13 cellular contexts compared by ENCODE assay signal in genomic region chr3:52483081-52483480, GRCh38. TPM values are rescaled to one million over a fixed set of nuclear protein-coding genes. Genes with fewer than 3 reads are reported as not detected.
DNase-seq lines count a peak whose midpoint lies in the region; ATAC-seq, FAIRE-seq and TF ChIP-seq lines count a peak whose summit lies in the region.
"Had no signal": no experiment of that assay in that cellular context is flagged by ENCODE, and none has a peak within 500 bp of the region (broad histone marks: within the 10 kb centered on the region; RNA-seq: fewer than 3 reads in every experiment).

No MANE protein-coding gene starts in this region.

- H4K20me1 ChIP-seq in SK-N-SH (ENCODE audit: insufficient read depth) (no peaks in the 10 kb centered on the region), H1 (replicated peaks in 1 of 2; ENCODE audit: control insufficient read depth in 1 of 2, insufficient read depth in 2 of 2, low read length in 2 of 2) (peaks cover 0 to 18% of the 10 kb centered on the region in 2 experiments)

- H3K4me3 ChIP-seq in SK-N-SH (ENCODE audit: low read depth in 2 of 2, low read length in 1 of 2) (no peak overlapping the region), H1 (ENCODE audit: extremely low read depth in 1 of 4, insufficient read depth in 2 of 4, low read depth in 3 of 4, low read length in 4 of 4) (no peak overlapping the region), mesodermal cell (ENCODE audit: extremely low read depth, insufficient read depth, low read length, poor library complexity, severe bottlenecking) (no peak overlapping the region), tibial nerve (no peak overlapping the region)

- H3K27me3 ChIP-seq in SK-N-SH (ENCODE audit: insufficient read depth) (no peaks in the 10 kb centered on the region), H1 (replicated peaks in 1 of 4; ENCODE audit: control insufficient read depth in 3 of 4, extremely low read depth in 1 of 4, insufficient read depth in 3 of 4, low read length in 3 of 4) (no peaks in the 10 kb centered on the region), tibial nerve (no peaks in the 10 kb centered on the region)

- H3K9me3 ChIP-seq in SK-N-SH (no peaks in the 10 kb centered on the region), H1 (ENCODE audit: insufficient read depth in 2 of 2, low read depth in 1 of 2, low read length in 1 of 2) (no peaks in the 10 kb centered on the region), mesodermal cell (ENCODE audit: control insufficient read depth, low read length) (no peaks in the 10 kb centered on the region), tibial nerve (no peaks in the 10 kb centered on the region)

- no peaks in the 10 kb centered on the region for H3K9me2 ChIP-seq in SK-N-SH

- H3K23me2 ChIP-seq in H1 (ENCODE audit: low read depth, low read length): no peaks in the 10 kb centered on the region

- no peak overlapping the region; the same call in 1 of the 2 replicates for H3K4me2 ChIP-seq in SK-N-SH
- H3K4me2 ChIP-seq in H1 (ENCODE audit: insufficient read depth in 1 of 2, low read depth in 2 of 2, low read length in 2 of 2): no peak overlapping the region

- H3K18ac ChIP-seq in H1 (ENCODE audit: extremely low read depth, low read length): no peak overlapping the region

- TF ChIP-seq POLR2A in H1 (IDR thresholded peaks at IDR 0.05; ENCODE audit: control extremely low read depth in 1 of 2, low read depth in 2 of 2, low read length in 2 of 2) (no peak), tibial nerve (IDR thresholded peaks at IDR 0.05) (no peak)

- H3K14ac ChIP-seq in H1 (ENCODE audit: insufficient read length): no peak overlapping the region

- no peak overlapping the region for H3K4ac ChIP-seq in H1 (replicated peaks; ENCODE audit: insufficient read length, low read depth, low read length)

- CTCF ChIA-PET in SK-N-SH (lab: Yijun Ruan, JAX) (interaction anchor here (0.7 to 2.8 kb wide), 4 partner anchors 8 to 37 kb away, joined by 3 to 13 read pairs (median 6); partner anchors contain the start of genes SEMA3G and STAB1), H1 (lab: Charles Lee; ENCODE audit: partially characterized antibody) (interaction anchor here (0.8 to 3.1 kb wide), 17 partner anchors 11 to 129 kb away, joined by 3 to 28 read pairs (median 4); partner anchors contain the start of gene TNNC1)

- WGBS in SK-N-SH (ENCODE audit: low lambda C conversion rate): 89% methylated on average over 14 of the region's 14 CpGs
- 87% methylated on average over 14 of the region's 14 CpGs; no CpG with 5 or more reads in 1 of the 2 experiments for WGBS in H1 (ENCODE audit: extremely low coverage in 1 of 2, insufficient coverage in 1 of 2, insufficient read length in 1 of 2, insufficient replicate concordance in 2 of 2, low coverage in 1 of 2, low lambda C conversion rate in 2 of 2, missing lambda C conversion rate in 1 of 2), 2 experiments
- 89 to 90% methylated on average over 13 to 14 of the region's 14 CpGs for WGBS in mesodermal cell (ENCODE audit: insufficient coverage in 2 of 2), 2 experiments
- WGBS in tibial nerve, 2 donors: 83% methylated on average over 14 of the region's 14 CpGs

- H3K4me1 ChIP-seq in SK-N-SH (ENCODE audit: control insufficient read depth in 1 of 2, insufficient read depth in 2 of 2, low read depth in 1 of 2, low read length in 1 of 2): peaks cover 0 to 51% of the 10 kb centered on the region in 2 experiments; a peak in 1 of 4 replicates
- no peaks in the 10 kb centered on the region for H3K4me1 ChIP-seq in H1 (replicated peaks in 1 of 4; ENCODE audit: control insufficient read depth in 3 of 4, insufficient read depth in 4 of 4, low read length in 3 of 4)
- peaks cover 4% of the 10 kb centered on the region for H3K4me1 ChIP-seq in mesodermal cell (ENCODE audit: control insufficient read depth, insufficient read depth, low read length, poor library complexity, severe bottlenecking)
- H3K4me1 ChIP-seq in tibial nerve: peaks cover 0 to 73% (median 31%) of the 10 kb centered on the region in 4 donors
- H3K4me1 ChIP-seq: parathyroid adenoma had no signal

- TF ChIP-seq CTCF in SK-N-SH (IDR thresholded peaks at IDR 0.05) (no peak), H1 (IDR thresholded peaks at IDR 0.05; ENCODE audit: control extremely low read depth in 1 of 3, insufficient read depth in 1 of 3, low read depth in 1 of 3, low read length in 3 of 3) (no peak), tibial nerve (IDR thresholded peaks at IDR 0.05) (no peak)

- DNase-seq in SK-N-SH: no peak
- DNase-seq in H1 (ENCODE audit: low read depth in 1 of 2, low spot score in 2 of 2): no peak
- DNase-seq in tibial nerve (ENCODE audit: low spot score in 2 of 2): no peak
- no peak for DNase-seq in NCI-H146 treated with DMSO at 0.1 percent for 48 hours (lab: John Stamatoyannopoulos, UW; ENCODE audit: unreplicated experiment)
- no peak for DNase-seq in kidney glomerular epithelial cell (lab: John Stamatoyannopoulos, UW)
- DNase-seq: activated naive CD4-positive, alpha-beta T cell treated with anti-CD3 and anti-CD28 coated beads, Interleukin-2, amount 50 U/mL, for 16 hours had no signal

- H3K23ac ChIP-seq in H1 (ENCODE audit: insufficient read length): no peak overlapping the region

- POLR2A ChIA-PET in SK-N-SH (lab: Yijun Ruan, JAX): no interaction called here
- POLR2A ChIA-PET in H1 (lab: Charles Lee; ENCODE audit: partially characterized antibody): interaction anchor here (0.9 to 2.1 kb wide), 4 partner anchors 9 to 36 kb away, joined by 3 to 6 read pairs (median 4); partner anchors contain the start of gene STAB1

- H2BK5ac ChIP-seq in H1 (ENCODE audit: low read depth, low read length): no peak overlapping the region

- H2BK120ac ChIP-seq in H1 (replicated peaks; ENCODE audit: low read depth, low read length): no peak overlapping the region

- TF ChIP-seq RAD21 in SK-N-SH (IDR thresholded peaks at IDR 0.05; ENCODE audit: low read length): no peak
- TF ChIP-seq RAD21 in H1 (IDR thresholded peaks at IDR 0.05 in 1 of 2, conservative IDR thresholded peaks at IDR 0.05 in 1 of 2; ENCODE audit: low read depth in 2 of 2, low read length in 2 of 2): no peak

- no peak overlapping the region for H4K5ac ChIP-seq in H1 (ENCODE audit: insufficient read length, low read depth, low read length)

- H2BK15ac ChIP-seq in H1 (ENCODE audit: low read length): no peak overlapping the region

- H2AK5ac ChIP-seq in H1 (ENCODE audit: low read depth, low read length): no peak overlapping the region

- H2BK12ac ChIP-seq in H1 (ENCODE audit: low read depth, low read length): no peak overlapping the region

- H4K91ac ChIP-seq in H1 (replicated peaks; ENCODE audit: insufficient read length, low read length): no peak overlapping the region

- no peak for TF ChIP-seq EP300 in SK-N-SH (IDR thresholded peaks at IDR 0.05; ENCODE audit: borderline replicate concordance in 1 of 2, low read depth in 1 of 2, low read length in 1 of 2)
- TF ChIP-seq EP300 in H1 (IDR thresholded peaks at IDR 0.05; ENCODE audit: borderline replicate concordance in 1 of 2, low read depth in 2 of 2, low read length in 2 of 2): no peak
- TF ChIP-seq EP300 in tibial nerve (IDR thresholded peaks at IDR 0.05): no peak

- H2BK20ac ChIP-seq in H1 (ENCODE audit: low read length): no peak overlapping the region

- ATAC-seq in HG03159 (IDR thresholded peaks at IDR 0.05; ENCODE audit: unreplicated experiment): no peak
- ATAC-seq: WTC11 had no signal

- FAIRE-seq in H1 (lab: Jason Lieb, UNC): no peak

- no peak overlapping the region; the same call in 1 of the 2 replicates for H4K8ac ChIP-seq in H1 (ENCODE audit: extremely low read depth, insufficient read depth, low read length)

- H3K79me2 ChIP-seq in SK-N-SH (ENCODE audit: insufficient read depth): no peaks in the 10 kb centered on the region
- H3K79me2 ChIP-seq in H1 (ENCODE audit: control insufficient read depth in 1 of 2, insufficient read depth in 2 of 2, low read length in 2 of 2): no peaks in the 10 kb centered on the region
- H3K79me2 ChIP-seq: parathyroid adenoma had no signal

- H3K36me3 ChIP-seq in SK-N-SH (replicated peaks in 1 of 2; ENCODE audit: control insufficient read depth in 1 of 2, insufficient read depth in 2 of 2, low read length in 1 of 2) (peaks cover 20 to 64% of the 10 kb centered on the region in 2 experiments), H1 (ENCODE audit: control insufficient read depth in 2 of 4, insufficient read depth in 4 of 4, low read length in 3 of 4) (peaks cover 25 to 57% (median 39%) of the 10 kb centered on the region in 4 experiments), mesodermal cell (ENCODE audit: control insufficient read depth, insufficient read depth, low read length) (peaks cover 98% of the 10 kb centered on the region), tibial nerve (peaks cover 0 to 85% (median 26%) of the 10 kb centered on the region in 3 donors)

- H2AFZ ChIP-seq in SK-N-SH (ENCODE audit: low read depth) (no peak overlapping the region), H1 (ENCODE audit: low read length) (no peak overlapping the region)
- H2AFZ ChIP-seq: parathyroid adenoma had no signal

- peak overlapping the region; percentile 48 to 83; a peak in 3 of 4 replicates for H3K27ac ChIP-seq in SK-N-SH (ENCODE audit: low read depth in 2 of 2, low read length in 1 of 2)
- no peak overlapping the region for H3K27ac ChIP-seq in H1 (ENCODE audit: low read depth, low read length)
- peak overlapping the region; percentile 23 for H3K27ac ChIP-seq in mesodermal cell (ENCODE audit: low read depth, low read length, severe bottlenecking)
- H3K27ac ChIP-seq in tibial nerve: peak overlapping the region; percentile 56 to 86 (median 72)
- H3K27ac ChIP-seq: parathyroid adenoma had no signal

- H3K79me1 ChIP-seq in H1 (ENCODE audit: low read depth, low read length): peaks cover 2% of the 10 kb centered on the region; the same call in 1 of the 2 replicates

- H3F3A ChIP-seq in SK-N-SH (replicated peaks; ENCODE audit: insufficient read depth): no peaks in the 10 kb centered on the region

- H3K56ac ChIP-seq in H1 (replicated peaks; ENCODE audit: insufficient read length, low read depth, low read length): no peak overlapping the region

- H3K9ac ChIP-seq in SK-N-SH: no peak overlapping the region
- no peak overlapping the region for H3K9ac ChIP-seq in H1 (replicated peaks in 1 of 4; ENCODE audit: extremely low read depth in 1 of 4, low read depth in 3 of 4, low read length in 3 of 4)
- H3K9ac ChIP-seq: parathyroid adenoma had no signal

RNA-seq across cellular contexts. Expression of gene STAB1, which starts 12.1 kb away (rescaled TPM):
- polyA plus RNA-seq in SK-N-SH (2012; rRNA removed) (0.03 and 0.05 TPM in 2 replicates), H1 (2011; rRNA removed) (1.0 and 1.3 TPM in 2 replicates)
- 0.01 TPM in 2 replicates for polyA plus RNA-seq in SK-N-SH (2012; cell fraction: cytosol; rRNA removed)
- 0.12 and 0.32 TPM in 2 replicates for polyA plus RNA-seq in SK-N-SH (2012; cell fraction: nucleus; rRNA removed)
- total RNA-seq in H1 (2021; fragmentation: NEBNext Ultra II Directional; extraction: Animal tissue kit (Norgen Biotek cat#: 25700)): 1.8 and 1.9 TPM in 2 replicates
- 0.78 TPM for polyA plus RNA-seq in H1 (2011; cell fraction: cytosol; rRNA removed)
- polyA plus RNA-seq in H1 (2011; cell fraction: nucleus; rRNA removed): 3.9 TPM
- 0.64 to 1.5 TPM (median 1.2 TPM) in 4 replicates for polyA plus RNA-seq in H1 (2012, experiment 1 of 2)
- polyA plus RNA-seq in H1 (2012, experiment 2 of 2): 0.62 TPM
- 1.2 TPM for polyA plus RNA-seq in H1 (2013, experiment 1 of 2)
- polyA plus RNA-seq in H1 (2013, experiment 2 of 2): 0.99 TPM
- polyA minus RNA-seq in H1 (2011; rRNA and poly(A)+ RNA removed): 0.85 and 1.4 TPM in 2 replicates
- polyA minus RNA-seq in H1 (2011; cell fraction: cytosol; rRNA and poly(A)+ RNA removed): 1.7 TPM
- 2.0 TPM for polyA minus RNA-seq in H1 (2011; cell fraction: nucleus; rRNA and poly(A)+ RNA removed)
- 14.5 TPM for polyA plus RNA-seq in mesodermal cell (2013, experiment 1 of 2)
- polyA plus RNA-seq in mesodermal cell (2013, experiment 2 of 2): 8.7 TPM
- total RNA-seq in tibial nerve: 100 to 1,000 TPM; 167 to 527 (median 264) TPM
- total RNA-seq: Daoy, OCI-LY7 had no signal

RNA-seq across cellular contexts. Expression of gene NISCH, which starts 27.7 kb away (rescaled TPM):
- polyA plus RNA-seq in SK-N-SH (2012; rRNA removed) (77.5 and 95.1 TPM in 2 replicates), H1 (2011; rRNA removed) (71.2 and 108 TPM in 2 replicates)
- polyA plus RNA-seq in SK-N-SH (2012; cell fraction: cytosol; rRNA removed): 18.6 and 26.5 TPM in 2 replicates
- 448 and 541 TPM in 2 replicates for polyA plus RNA-seq in SK-N-SH (2012; cell fraction: nucleus; rRNA removed)
- 67.0 and 71.9 TPM in 2 replicates for total RNA-seq in H1 (2021; fragmentation: NEBNext Ultra II Directional; extraction: Animal tissue kit (Norgen Biotek cat#: 25700))
- polyA plus RNA-seq in H1 (2011; cell fraction: cytosol; rRNA removed): 71.7 TPM
- polyA plus RNA-seq in H1 (2011; cell fraction: nucleus; rRNA removed): 289 TPM
- polyA plus RNA-seq in H1 (2012, experiment 1 of 2): 48.9 to 72.2 TPM (median 62.2 TPM) in 4 replicates
- 33.3 TPM for polyA plus RNA-seq in H1 (2012, experiment 2 of 2)
- polyA plus RNA-seq in H1 (2013, experiment 1 of 2): 50.4 TPM
- polyA plus RNA-seq in H1 (2013, experiment 2 of 2): 45.9 TPM
- 106 and 112 TPM in 2 replicates for polyA minus RNA-seq in H1 (2011; rRNA and poly(A)+ RNA removed)
- polyA minus RNA-seq in H1 (2011; cell fraction: cytosol; rRNA and poly(A)+ RNA removed): 60.0 TPM
- polyA minus RNA-seq in H1 (2011; cell fraction: nucleus; rRNA and poly(A)+ RNA removed): 121 TPM
- 128 TPM for polyA plus RNA-seq in mesodermal cell (2013, experiment 1 of 2)
- polyA plus RNA-seq in mesodermal cell (2013, experiment 2 of 2): 101 TPM
- total RNA-seq in tibial nerve: 100 to 1,000 TPM; 192 to 305 (median 232) TPM

RNA-seq across cellular contexts. Expression of gene TNNC1, which starts 29.2 kb away (rescaled TPM):
- polyA plus RNA-seq in SK-N-SH (2012; rRNA removed) (2.6 and 3.0 TPM in 2 replicates), H1 (2011; rRNA removed) (16.4 and 18.5 TPM in 2 replicates)
- 3.3 and 3.6 TPM in 2 replicates for polyA plus RNA-seq in SK-N-SH (2012; cell fraction: cytosol; rRNA removed)
- 2.5 and 3.3 TPM in 2 replicates for polyA plus RNA-seq in SK-N-SH (2012; cell fraction: nucleus; rRNA removed)
- total RNA-seq in H1 (2021; fragmentation: NEBNext Ultra II Directional; extraction: Animal tissue kit (Norgen Biotek cat#: 25700)): 5.8 and 9.5 TPM in 2 replicates
- polyA plus RNA-seq in H1 (2011; cell fraction: cytosol; rRNA removed): 29.5 TPM
- 12.1 TPM for polyA plus RNA-seq in H1 (2011; cell fraction: nucleus; rRNA removed)
- polyA plus RNA-seq in H1 (2012, experiment 1 of 2): 11.7 to 13.0 TPM (median 12.0 TPM) in 4 replicates
- 12.9 TPM for polyA plus RNA-seq in H1 (2012, experiment 2 of 2)
- polyA plus RNA-seq in H1 (2013, experiment 1 of 2): 5.0 TPM
- polyA plus RNA-seq in H1 (2013, experiment 2 of 2): 4.6 TPM
- 2.8 and 5.0 TPM in 2 replicates for polyA minus RNA-seq in H1 (2011; rRNA and poly(A)+ RNA removed)
- polyA minus RNA-seq in H1 (2011; cell fraction: cytosol; rRNA and poly(A)+ RNA removed): 4.1 TPM
- polyA minus RNA-seq in H1 (2011; cell fraction: nucleus; rRNA and poly(A)+ RNA removed): 5.0 TPM
- polyA plus RNA-seq in mesodermal cell (2013, experiment 1 of 2): 12.7 TPM
- 15.9 TPM for polyA plus RNA-seq in mesodermal cell (2013, experiment 2 of 2)
- 100 to 1,000 TPM; 235 to 624 (median 535) TPM for total RNA-seq in tibial nerve
- total RNA-seq: Daoy had no signal
- polyA plus RNA-seq: CD14-positive monocyte had no signal

RNA-seq across cellular contexts. Expression of gene SEMA3G, which starts 38.2 kb away (rescaled TPM):
- polyA plus RNA-seq in SK-N-SH (2012; rRNA removed): 0.10 and 0.13 TPM in 2 replicates
- polyA plus RNA-seq in SK-N-SH (2012; cell fraction: cytosol; rRNA removed): 0.05 and 0.09 TPM in 2 replicates
- polyA plus RNA-seq in SK-N-SH (2012; cell fraction: nucleus; rRNA removed): 0.07 and 0.12 TPM in 2 replicates
- total RNA-seq in H1 (2021; fragmentation: NEBNext Ultra II Directional; extraction: Animal tissue kit (Norgen Biotek cat#: 25700)): 1.5 TPM in 2 replicates
- polyA plus RNA-seq in H1 (2011; rRNA removed): 0.95 and 2.4 TPM in 2 replicates
- polyA plus RNA-seq in H1 (2011; cell fraction: cytosol; rRNA removed): 1.0 TPM
- polyA plus RNA-seq in H1 (2011; cell fraction: nucleus; rRNA removed): 2.2 TPM
- 1.0 to 1.8 TPM (median 1.2 TPM) in 4 replicates for polyA plus RNA-seq in H1 (2012, experiment 1 of 2)
- polyA plus RNA-seq in H1 (2012, experiment 2 of 2): 0.50 TPM
- polyA plus RNA-seq in H1 (2013, experiment 1 of 2): 1.3 TPM
- polyA plus RNA-seq in H1 (2013, experiment 2 of 2): 1.1 TPM
- polyA minus RNA-seq in H1 (2011; rRNA and poly(A)+ RNA removed): 1.1 and 1.4 TPM in 2 replicates
- 1.5 TPM for polyA minus RNA-seq in H1 (2011; cell fraction: cytosol; rRNA and poly(A)+ RNA removed)
- polyA minus RNA-seq in H1 (2011; cell fraction: nucleus; rRNA and poly(A)+ RNA removed): 1.8 TPM
- 24.5 TPM for polyA plus RNA-seq in mesodermal cell (2013, experiment 1 of 2)
- polyA plus RNA-seq in mesodermal cell (2013, experiment 2 of 2): 16.1 TPM
- 10 to 100 TPM; 11.5 to 67.5 (median 32.7) TPM for total RNA-seq in tibial nerve
- total RNA-seq: OCI-LY7 had no signal
- polyA plus RNA-seq: CD14-positive monocyte had no signal

RNA-seq across cellular contexts. Expression of gene NT5DC2, which starts 50.6 kb away (rescaled TPM):
- 93.9 and 113 TPM in 2 replicates for polyA plus RNA-seq in SK-N-SH (2012; rRNA removed)
- 67.9 and 104 TPM in 2 replicates for polyA plus RNA-seq in SK-N-SH (2012; cell fraction: cytosol; rRNA removed)
- 140 and 176 TPM in 2 replicates for polyA plus RNA-seq in SK-N-SH (2012; cell fraction: nucleus; rRNA removed)
- total RNA-seq in H1 (2021; fragmentation: NEBNext Ultra II Directional; extraction: Animal tissue kit (Norgen Biotek cat#: 25700)): 331 and 367 TPM in 2 replicates
- polyA plus RNA-seq in H1 (2011; rRNA removed): 477 and 618 TPM in 2 replicates
- polyA plus RNA-seq in H1 (2011; cell fraction: cytosol; rRNA removed): 370 TPM
- polyA plus RNA-seq in H1 (2011; cell fraction: nucleus; rRNA removed): 830 TPM
- polyA plus RNA-seq in H1 (2012, experiment 1 of 2): 216 to 416 TPM (median 397 TPM) in 4 replicates
- 335 TPM for polyA plus RNA-seq in H1 (2012, experiment 2 of 2)
- 241 TPM for polyA plus RNA-seq in H1 (2013, experiment 1 of 2)
- polyA plus RNA-seq in H1 (2013, experiment 2 of 2): 226 TPM
- polyA minus RNA-seq in H1 (2011; rRNA and poly(A)+ RNA removed): 308 and 331 TPM in 2 replicates
- polyA minus RNA-seq in H1 (2011; cell fraction: cytosol; rRNA and poly(A)+ RNA removed): 233 TPM
- polyA minus RNA-seq in H1 (2011; cell fraction: nucleus; rRNA and poly(A)+ RNA removed): 167 TPM
- polyA plus RNA-seq in mesodermal cell (2013, experiment 1 of 2): 292 TPM
- polyA plus RNA-seq in mesodermal cell (2013, experiment 2 of 2): 250 TPM
- 100 to 1,000 TPM in 2 of 4 donors, 10 to 100 TPM in 2; 71.1 to 133 (median 94.2) TPM for total RNA-seq in tibial nerve

Comparison
In these comparisons a context has a peak if more than half of its experiments do, and no peak if none do; other contexts are left out.
1. RNA of gene STAB1, which starts 12.1 kb away (total RNA-seq): 167 to 527 TPM in tibial nerve; 1.8 to 1.9 TPM in H1; every median in the first group is over 10 times any median in the second.
2. RNA of gene TNNC1, which starts 29.2 kb away (total RNA-seq): 235 to 624 TPM in tibial nerve; 5.8 to 9.5 TPM in H1; every median in the first group is over 10 times any median in the second.
3. Of the 17 proteins assayed by ChIP-seq in both H1 and SK-N-SH: peak only in H1: POLR2AphosphoS5; only in SK-N-SH: none; in both: none; in neither: 16.